Comparison of ENCODE assay signal across 8 cellular contexts in the genomic region with DNA sequence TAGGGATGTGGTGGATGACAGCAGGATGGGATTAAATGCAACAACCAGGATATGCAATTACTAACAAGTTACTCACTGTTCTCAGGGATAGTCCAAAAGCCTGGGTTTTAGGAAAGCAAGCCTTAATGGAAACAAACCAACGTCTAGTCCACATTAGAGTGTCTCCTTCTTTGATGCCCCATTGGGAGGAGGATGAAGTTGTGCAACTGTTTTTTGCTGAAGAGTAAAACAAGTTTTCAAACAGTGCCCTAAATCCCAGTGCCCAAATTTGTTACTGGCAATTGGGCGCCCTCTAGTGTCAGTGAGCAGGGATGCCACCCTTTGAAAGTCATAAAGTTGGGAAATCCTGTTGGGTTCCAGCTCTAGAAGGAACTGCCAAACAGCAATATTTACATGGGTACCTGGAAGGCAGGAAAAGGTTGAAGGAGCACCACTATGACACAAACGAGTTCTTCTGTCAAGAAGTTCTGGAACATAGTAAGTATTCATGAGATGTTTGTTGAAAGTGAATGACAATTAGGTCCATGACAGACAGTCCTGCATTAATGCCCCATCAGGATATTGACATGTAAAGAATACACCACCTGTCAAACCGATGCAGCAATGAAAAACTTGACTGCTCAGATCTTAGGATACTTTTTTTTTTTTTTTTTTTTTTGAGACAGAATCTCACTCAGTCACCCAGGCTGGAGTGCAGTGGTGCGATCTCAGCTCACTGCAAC. TPM values are rescaled to one million over a fixed set of nuclear protein-coding genes. Genes with fewer than 3 reads are reported as not detected.
A peak's percentile ranks its signal among the peaks of the same experiment; 100 is the strongest.
DNase-seq lines count a peak whose midpoint lies in the region; ATAC-seq and TF ChIP-seq lines count a peak whose summit lies in the region.

No MANE protein-coding gene starts in this region.

- TF ChIP-seq CTCF in AG09309 (IDR thresholded peaks at IDR 0.05; ENCODE audit: control insufficient read depth, insufficient read depth, low read depth, low read length, missing control alignments) (peak; percentile 87), GM20000 (IDR thresholded peaks at IDR 0.05; ENCODE audit: extremely low read depth, missing control alignments) (peak; percentile 70), coronary artery (IDR thresholded peaks at IDR 0.05) (peak; percentile 86), lung (IDR thresholded peaks at IDR 0.05; ENCODE audit: control extremely low read depth, extremely low read depth) (peak; percentile 96)

- no peak overlapping the region for H3K27ac Mint-ChIP-seq in activated CD4-positive, alpha-beta T cell treated with anti-CD3 and anti-CD28 coated beads, Interleukin-2, amount 10 ng/mL, durations not matched to agents 7 days and 5 days
- no peak overlapping the region for H3K27ac Mint-ChIP-seq in stimulated activated memory B cell treated with anti-CD40 and anti-IgM and Interleukin-4, amounts not matched to agents 10 μg/mL and 1 μg/mL and 100 μg/mL, for 72 hours

- H3K4me1 ChIP-seq in lung (ENCODE audit: control insufficient read depth in 2 of 2, insufficient read depth in 2 of 2, low read length in 2 of 2): peaks cover 0 to 4% of the 10 kb centered on the region in 2 donors

- no peaks in the 10 kb centered on the region for H3K9me3 Mint-ChIP-seq in activated CD4-positive, alpha-beta T cell treated with anti-CD3 and anti-CD28 coated beads, Interleukin-2, amount 10 ng/mL, durations not matched to agents 7 days and 5 days
- H3K9me3 Mint-ChIP-seq in stimulated activated memory B cell treated with anti-CD40 and anti-IgM and Interleukin-4, amounts not matched to agents 10 μg/mL and 1 μg/mL and 100 μg/mL, for 72 hours: no peaks in the 10 kb centered on the region

- peaks cover 24% of the 10 kb centered on the region for H3K4me1 Mint-ChIP-seq in activated CD4-positive, alpha-beta T cell treated with anti-CD3 and anti-CD28 coated beads, Interleukin-2, amount 10 ng/mL, durations not matched to agents 7 days and 5 days
- peaks cover 10% of the 10 kb centered on the region for H3K4me1 Mint-ChIP-seq in stimulated activated memory B cell treated with anti-CD40 and anti-IgM and Interleukin-4, amounts not matched to agents 10 μg/mL and 1 μg/mL and 100 μg/mL, for 72 hours

- no peak overlapping the region for H3K4me3 Mint-ChIP-seq in activated CD4-positive, alpha-beta T cell treated with anti-CD3 and anti-CD28 coated beads, Interleukin-2, amount 10 ng/mL, durations not matched to agents 7 days and 5 days
- no peak overlapping the region for H3K4me3 Mint-ChIP-seq in stimulated activated memory B cell treated with anti-CD40 and anti-IgM and Interleukin-4, amounts not matched to agents 10 μg/mL and 1 μg/mL and 100 μg/mL, for 72 hours

- no peaks in the 10 kb centered on the region for H3K27me3 ChIP-seq in lung (ENCODE audit: control insufficient read depth, insufficient read depth)

- whole genome bisulfite sequencing in lung, 2 donors: 32 to 35% methylated on average over 5 of the region's 5 CpGs

- peaks cover 34% of the 10 kb centered on the region for H3K27me3 Mint-ChIP-seq in activated CD4-positive, alpha-beta T cell treated with anti-CD3 and anti-CD28 coated beads, Interleukin-2, amount 10 ng/mL, durations not matched to agents 7 days and 5 days
- H3K27me3 Mint-ChIP-seq in stimulated activated memory B cell treated with anti-CD40 and anti-IgM and Interleukin-4, amounts not matched to agents 10 μg/mL and 1 μg/mL and 100 μg/mL, for 72 hours: no peaks in the 10 kb centered on the region

- CTCF ChIA-PET in activated CD4-positive, alpha-beta T cell treated with anti-CD3 and anti-CD28 coated beads, Interleukin-2, amount 10 ng/mL, durations not matched to agents 7 days and 5 days (lab: Charles Lee): interaction anchor here (0.6 to 4.8 kb wide), 13 partner anchors 10 to 432 kb away, joined by 3 to 83 read pairs (median 3); a partner anchor contains a TSS

- H3K36me3 ChIP-seq in lung (ENCODE audit: control insufficient read depth in 2 of 2, insufficient read depth in 2 of 2, low read length in 2 of 2): no peaks in the 10 kb centered on the region

- H3K27ac ChIP-seq in coronary artery (no peak overlapping the region), lung (ENCODE audit: low read depth in 1 of 2, low read length in 1 of 2) (no peak overlapping the region)

- no peaks in the 10 kb centered on the region for H3K36me3 Mint-ChIP-seq in activated CD4-positive, alpha-beta T cell treated with anti-CD3 and anti-CD28 coated beads, Interleukin-2, amount 10 ng/mL, durations not matched to agents 7 days and 5 days (ENCODE audit: low read depth)
- no peaks in the 10 kb centered on the region for H3K36me3 Mint-ChIP-seq in stimulated activated memory B cell treated with anti-CD40 and anti-IgM and Interleukin-4, amounts not matched to agents 10 μg/mL and 1 μg/mL and 100 μg/mL, for 72 hours

- DNase-seq in AG09309 (ENCODE audit: low read depth) (peak; percentile 68), GM20000 (ENCODE audit: low spot score) (peak; percentile 62), NCI-H526 (lab: John Stamatoyannopoulos, UW) (peak; percentile 39 to 74), coronary artery (ENCODE audit: low spot score) (peak; percentile 74), lung (ENCODE audit: low spot score) (peak; percentile 68)
- DNase-seq in activated CD4-positive, alpha-beta T cell treated with anti-CD3 and anti-CD28 coated beads, Interleukin-2, amount 10 ng/mL, durations not matched to agents 7 days and 5 days: peak; percentile 77

- POLR2A ChIA-PET in activated CD4-positive, alpha-beta T cell treated with anti-CD3 and anti-CD28 coated beads, Interleukin-2, amount 10 ng/mL, durations not matched to agents 7 days and 5 days (lab: Charles Lee): no interaction called here

- H3K4me3 ChIP-seq in AG09309 (ENCODE audit: control insufficient read depth, low read depth, low read length): no peak overlapping the region
- H3K4me3 ChIP-seq in coronary artery: no peak overlapping the region
- H3K4me3 ChIP-seq in lung: no peak overlapping the region

- no peaks in the 10 kb centered on the region for H3K9me3 ChIP-seq in lung (ENCODE audit: control insufficient read depth in 2 of 2, insufficient read depth in 1 of 2, low read length in 1 of 2)

- peak; percentile 82 for ATAC-seq in lung (ENCODE audit: insufficient read depth, low FRiP score)
- ATAC-seq in stimulated activated memory B cell treated with anti-CD40 and anti-IgM and Interleukin-4, amounts not matched to agents 10 μg/mL and 1 μg/mL and 100 μg/mL, for 72 hours: peak; percentile 71
- no peak for ATAC-seq in GM19467 (IDR thresholded peaks at IDR 0.05; ENCODE audit: unreplicated experiment)

RNA-seq across cellular contexts. Expression of a gene that starts 11.1 kb away (rescaled TPM):
- total RNA-seq in activated CD4-positive, alpha-beta T cell treated with anti-CD3 and anti-CD28 coated beads, Interleukin-2, amount 10 ng/mL, durations not matched to agents 7 days and 5 days: 1 to 10 TPM; 6.6 to 7.4 TPM
- 1 to 10 TPM in 1 of 2 donors, under 1 TPM in 1; 0.74 to 3.9 TPM for total RNA-seq in lung
- under 1 TPM; 0.17 to 0.30 TPM for polyA plus RNA-seq in lung

RNA-seq across cellular contexts. Expression of a gene that starts 21.3 kb away (rescaled TPM):
- 10 to 100 TPM; 15.9 to 21.3 TPM for total RNA-seq in activated CD4-positive, alpha-beta T cell treated with anti-CD3 and anti-CD28 coated beads, Interleukin-2, amount 10 ng/mL, durations not matched to agents 7 days and 5 days
- 10 to 100 TPM; 12.9 to 13.5 TPM for total RNA-seq in lung
- polyA plus RNA-seq in lung: 1 to 10 TPM; 5.2 to 9.4 TPM
